Comparison of ENCODE assay signal across 2 cellular contexts in the genomic region with DNA sequence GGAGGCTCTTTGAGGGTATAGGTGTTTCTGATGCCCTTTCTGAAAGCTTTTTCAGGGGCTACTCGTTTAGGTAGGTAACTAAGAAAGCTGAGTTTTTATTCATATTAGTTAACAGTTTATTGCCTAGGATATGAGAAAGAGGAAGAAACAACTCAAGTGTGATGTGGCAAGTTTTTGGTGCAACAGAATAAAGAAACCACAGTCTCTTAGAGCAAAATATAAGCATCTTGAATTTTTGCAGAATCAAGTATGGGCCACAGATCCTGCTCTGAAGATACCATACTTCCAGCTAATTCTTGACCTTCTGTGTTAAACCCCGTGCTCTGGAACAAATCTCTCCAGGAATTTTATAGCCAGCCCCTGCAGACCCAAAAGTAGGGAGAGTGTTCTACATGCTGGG.
TF ChIP-seq lines count a peak whose summit lies in the region.

No MANE protein-coding gene starts in this region.

TF ChIP-seq in HCT116, 20 proteins besides CTCF, POLR2A, EP300 and RAD21 (continued from another document):
- TF ChIP-seq, protein P1, sequence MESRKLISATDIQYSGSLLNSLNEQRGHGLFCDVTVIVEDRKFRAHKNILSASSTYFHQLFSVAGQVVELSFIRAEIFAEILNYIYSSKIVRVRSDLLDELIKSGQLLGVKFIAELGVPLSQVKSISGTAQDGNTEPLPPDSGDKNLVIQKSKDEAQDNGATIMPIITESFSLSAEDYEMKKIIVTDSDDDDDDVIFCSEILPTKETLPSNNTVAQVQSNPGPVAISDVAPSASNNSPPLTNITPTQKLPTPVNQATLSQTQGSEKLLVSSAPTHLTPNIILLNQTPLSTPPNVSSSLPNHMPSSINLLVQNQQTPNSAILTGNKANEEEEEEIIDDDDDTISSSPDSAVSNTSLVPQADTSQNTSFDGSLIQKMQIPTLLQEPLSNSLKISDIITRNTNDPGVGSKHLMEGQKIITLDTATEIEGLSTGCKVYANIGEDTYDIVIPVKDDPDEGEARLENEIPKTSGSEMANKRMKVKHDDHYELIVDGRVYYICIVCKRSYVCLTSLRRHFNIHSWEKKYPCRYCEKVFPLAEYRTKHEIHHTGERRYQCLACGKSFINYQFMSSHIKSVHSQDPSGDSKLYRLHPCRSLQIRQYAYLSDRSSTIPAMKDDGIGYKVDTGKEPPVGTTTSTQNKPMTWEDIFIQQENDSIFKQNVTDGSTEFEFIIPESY (IDR thresholded peaks at IDR 0.05; ENCODE audit: extremely low read depth, insufficient replicate concordance, low read length): no peak
- no peak for TF ChIP-seq SP1 (IDR thresholded peaks at IDR 0.05; ENCODE audit: low read depth)
- no peak for TF ChIP-seq JUND (IDR thresholded peaks at IDR 0.05)
- TF ChIP-seq CBX3 (IDR thresholded peaks at IDR 0.05; ENCODE audit: low read depth): no peak
- no peak for TF ChIP-seq ZFX (IDR thresholded peaks at IDR 0.05)
TF ChIP-seq in HCT116: peak in this region for 0.

TF ChIP-seq in WTC11, 78 proteins besides CTCF, POLR2A, EP300 and RAD21 (continued from another document):
- TF ChIP-seq ZNF512 (CRISPR knock-in tag; IDR thresholded peaks at IDR 0.05; ENCODE audit: borderline replicate concordance): no peak
- TF ChIP-seq ZNF219 (CRISPR knock-in tag; IDR thresholded peaks at IDR 0.05; ENCODE audit: borderline replicate concordance): no peak
- no peak for TF ChIP-seq ZNF423 (CRISPR knock-in tag; IDR thresholded peaks at IDR 0.05)
- TF ChIP-seq NR3C1 (CRISPR knock-in tag; conservative IDR thresholded peaks at IDR 0.05; ENCODE audit: low read depth): no peak
- no peak for TF ChIP-seq TP53 (CRISPR knock-in tag; IDR thresholded peaks at IDR 0.05)
- TF ChIP-seq, protein P2, sequence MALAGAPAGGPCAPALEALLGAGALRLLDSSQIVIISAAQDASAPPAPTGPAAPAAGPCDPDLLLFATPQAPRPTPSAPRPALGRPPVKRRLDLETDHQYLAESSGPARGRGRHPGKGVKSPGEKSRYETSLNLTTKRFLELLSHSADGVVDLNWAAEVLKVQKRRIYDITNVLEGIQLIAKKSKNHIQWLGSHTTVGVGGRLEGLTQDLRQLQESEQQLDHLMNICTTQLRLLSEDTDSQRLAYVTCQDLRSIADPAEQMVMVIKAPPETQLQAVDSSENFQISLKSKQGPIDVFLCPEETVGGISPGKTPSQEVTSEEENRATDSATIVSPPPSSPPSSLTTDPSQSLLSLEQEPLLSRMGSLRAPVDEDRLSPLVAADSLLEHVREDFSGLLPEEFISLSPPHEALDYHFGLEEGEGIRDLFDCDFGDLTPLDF (CRISPR knock-in tag; IDR thresholded peaks at IDR 0.05): no peak
- TF ChIP-seq RORB (CRISPR knock-in tag; IDR thresholded peaks at IDR 0.05): no peak
- TF ChIP-seq GTF2I (CRISPR knock-in tag; conservative IDR thresholded peaks at IDR 0.05): no peak
- TF ChIP-seq PRRX2 (CRISPR knock-in tag; IDR thresholded peaks at IDR 0.05): no peak
- TF ChIP-seq, protein P3, sequence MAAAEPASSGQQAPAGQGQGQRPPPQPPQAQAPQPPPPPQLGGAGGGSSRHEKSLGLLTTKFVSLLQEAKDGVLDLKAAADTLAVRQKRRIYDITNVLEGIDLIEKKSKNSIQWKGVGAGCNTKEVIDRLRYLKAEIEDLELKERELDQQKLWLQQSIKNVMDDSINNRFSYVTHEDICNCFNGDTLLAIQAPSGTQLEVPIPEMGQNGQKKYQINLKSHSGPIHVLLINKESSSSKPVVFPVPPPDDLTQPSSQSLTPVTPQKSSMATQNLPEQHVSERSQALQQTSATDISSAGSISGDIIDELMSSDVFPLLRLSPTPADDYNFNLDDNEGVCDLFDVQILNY (CRISPR knock-in tag; IDR thresholded peaks at IDR 0.05): no peak
- no peak for TF ChIP-seq NFE2L1 (CRISPR knock-in tag; IDR thresholded peaks at IDR 0.05)
- no peak for TF ChIP-seq ZNF281 (CRISPR knock-in tag; IDR thresholded peaks at IDR 0.05)
- no peak for TF ChIP-seq SOX15 (CRISPR knock-in tag; IDR thresholded peaks at IDR 0.05)
